ENCODE assay signal across 10 cellular contexts in the genomic region with DNA sequence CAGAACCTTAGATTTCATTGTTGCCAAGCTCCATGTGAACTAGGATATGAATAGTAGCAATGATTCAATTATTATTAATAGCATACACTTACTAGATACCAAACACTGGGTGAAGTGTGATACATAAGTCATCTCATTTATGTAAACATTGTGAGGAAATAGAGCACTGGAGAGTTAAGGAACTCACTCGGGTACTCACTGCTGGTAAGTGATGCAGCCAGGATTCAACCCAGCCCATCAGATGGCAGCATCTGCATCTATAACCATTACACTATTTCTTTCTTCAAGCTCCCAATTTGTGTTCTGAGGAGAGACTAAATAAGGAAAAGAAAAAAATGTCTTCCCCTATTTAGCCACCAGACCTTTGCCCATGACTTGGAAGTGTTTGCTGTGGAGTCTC. TPM values are rescaled to one million over a fixed set of nuclear protein-coding genes. Genes with fewer than 3 reads are reported as not detected.
DNase-seq lines count a peak whose midpoint lies in the region; ATAC-seq, FAIRE-seq and TF ChIP-seq lines count a peak whose summit lies in the region.
"Had no signal": no experiment of that assay in that cellular context is flagged by ENCODE, and none has a peak within 500 bp of the region (broad histone marks: within the 10 kb centered on the region; RNA-seq: fewer than 3 reads in every experiment).

No MANE protein-coding gene starts in this region.

- in situ Hi-C loops in GM12878 (cut with MboI), result no loop called here

- ATAC-seq in GM12878 (no peak), HG03469 (IDR thresholded peaks at IDR 0.05; ENCODE audit: unreplicated experiment) (no peak)

- CTCF ChIA-PET in AG04449 (lab: Yijun Ruan, JAX) (interaction anchor here (0.7 to 3.6 kb wide), 9 partner anchors 9 to 438 kb away, joined by 3 to 36 read pairs (median 4); a partner anchor contains a TSS), GM12878 (lab: Yijun Ruan, JAX) (interaction anchor here (0.7 to 1.8 kb wide), 7 partner anchors 9 to 1410 kb away, joined by 3 to 6 read pairs (median 3); a partner anchor contains a TSS)

- WGBS in GM12878 (ENCODE audit: insufficient coverage, insufficient replicate concordance, low lambda C conversion rate, missing lambda C conversion rate), result 52% methylated on average over 1 of the region's 1 CpG
- WGBS in esophagus squamous epithelium, 2 donors, result 13 to 18% methylated on average over 1 of the region's 1 CpG

- RAD21 ChIA-PET in GM12878 (lab: Charles Lee; ENCODE audit: unreplicated experiment), result interaction anchor here (0.8 kb wide), 1 partner anchor 415 kb away, joined by 3 read pairs; no protein-coding TSS in a partner anchor

- H3K79me2 ChIP-seq in GM12878 (ENCODE audit: control insufficient read depth, insufficient read depth, low read length), result no peaks in the 10 kb centered on the region

- SMC1A ChIA-PET in GM12878 (lab: Charles Lee; ENCODE audit: uncharacterized antibody, unreplicated experiment), result interaction anchor here (1.1 to 1.2 kb wide), 2 partner anchors 10 to 100 kb away, joined by 3 to 4 read pairs; a partner anchor contains a TSS

- H3K27me3 ChIP-seq in GM12878 (replicated peaks in 1 of 2; ENCODE audit: control insufficient read depth in 2 of 2, insufficient read depth in 2 of 2, low read length in 1 of 2) (no peaks in the 10 kb centered on the region), esophagus squamous epithelium (no peaks in the 10 kb centered on the region)
- H3K27me3 ChIP-seq: ovary had no signal

- peak; percentile 57 for DNase-seq in AG04449 (ENCODE audit: low read depth, low spot score)
- DNase-seq in HPDE6-E6E7 (ENCODE audit: extremely low spot score), result peak; percentile 53
- no peak for DNase-seq in GM12878 (ENCODE audit: low read depth, low spot score)
- DNase-seq in iris pigment epithelial cell (ENCODE audit: low read depth), result peak; percentile 82
- no peak for DNase-seq in esophagus squamous epithelium (lab: John Stamatoyannopoulos, UW)
- no peak for DNase-seq in stimulated activated CD8-positive, alpha-beta memory T cell treated with anti-CD3 and anti-CD28 coated beads, Interleukin-4, amount 100 ng/mL, for 48 hours
- DNase-seq in central memory CD4-positive, alpha-beta T cell, result no peak
- DNase-seq: RPMI8226 had no signal

- H3K27ac ChIP-seq in GM12878 (ENCODE audit: control insufficient read depth, insufficient read depth) (no peak overlapping the region), esophagus squamous epithelium (no peak overlapping the region)
- H3K27ac ChIP-seq: ovary had no signal

- TF ChIP-seq POLR2A in GM12878 (IDR thresholded peaks at IDR 0.05; ENCODE audit: low read depth, low read length) (no peak), esophagus squamous epithelium (IDR thresholded peaks at IDR 0.05) (no peak)

- no peak for TF ChIP-seq EP300 in GM12878 (IDR thresholded peaks at IDR 0.05; ENCODE audit: borderline replicate concordance in 1 of 2, control insufficient read depth in 1 of 2, low read depth in 2 of 2, low read length in 2 of 2)

- no TSS peak for BruUV-seq in GM12878 (replicated peaks; lab: Mats Ljungman, UMichigan)

- peak; percentile 29 for TF ChIP-seq RAD21 in GM12878 (IDR thresholded peaks at IDR 0.05; ENCODE audit: insufficient read depth, low read depth, low read length)

- no peak overlapping the region for H3K4me2 ChIP-seq in GM12878 (ENCODE audit: control insufficient read depth, insufficient read depth)

- H3K36me3 ChIP-seq in GM12878 (ENCODE audit: control insufficient read depth in 2 of 2, insufficient read depth in 2 of 2, low read length in 1 of 2) (no peaks in the 10 kb centered on the region; a peak in 1 of 4 replicates), esophagus squamous epithelium (no peaks in the 10 kb centered on the region)
- H3K36me3 ChIP-seq: ovary had no signal

- intact Hi-C loops in GM12878 (cut with micrococcal nuclease; ENCODE audit: unreplicated experiment) (no loop called here), esophagus squamous epithelium (cut with DNase I) (no loop called here)

- H3K4me1 ChIP-seq in GM12878 (ENCODE audit: control insufficient read depth, insufficient read depth, low read length) (no peaks in the 10 kb centered on the region), esophagus squamous epithelium (peaks cover 0 to 18% (median 0%) of the 10 kb centered on the region in 3 donors)

- no peak for FAIRE-seq in GM12878 (lab: Jason Lieb, UNC)

- H2AFZ ChIP-seq in GM12878 (ENCODE audit: control insufficient read depth, low read depth, low read length), result no peak overlapping the region

- H4K20me1 ChIP-seq in GM12878 (ENCODE audit: control insufficient read depth, insufficient read depth), result no peaks in the 10 kb centered on the region

- no peak overlapping the region for H3K4me3 ChIP-seq in AG04449 (ENCODE audit: low read depth, low read length)
- H3K4me3 ChIP-seq in GM12878, result no peak overlapping the region
- no peak overlapping the region for H3K4me3 ChIP-seq in esophagus squamous epithelium
- H3K4me3 ChIP-seq: ovary had no signal

- POLR2A ChIA-PET in AG04449 (lab: Yijun Ruan, JAX) (no interaction called here), GM12878 (lab: Charles Lee) (interaction anchor here (0.6 to 0.7 kb wide), 3 partner anchors 39 to 544 kb away, joined by 3 to 4 read pairs (median 3); a partner anchor contains a TSS)

- no peaks in the 10 kb centered on the region for H3K9me3 ChIP-seq in GM12878 (replicated peaks; ENCODE audit: control insufficient read depth, insufficient read depth, low read length)
- H3K9me3 ChIP-seq in esophagus squamous epithelium, result no peaks in the 10 kb centered on the region
- H3K9me3 ChIP-seq: ovary had no signal

- TF ChIP-seq CTCF in AG04449 (IDR thresholded peaks at IDR 0.05; ENCODE audit: insufficient read depth, low read length, missing control alignments) (peak; percentile 49), GM12878 (IDR thresholded peaks at IDR 0.05 in 2 of 3, conservative IDR thresholded peaks at IDR 0.05 in 1 of 3; ENCODE audit: control insufficient read depth in 2 of 3, extremely low read depth in 1 of 3, insufficient read depth in 1 of 3, low read depth in 3 of 3, low read length in 3 of 3) (peak in 1 of 3 experiments; percentile 18; a peak in 1 of 6 replicates), esophagus squamous epithelium (IDR thresholded peaks at IDR 0.05) (peak in 2 of 6 experiments; percentile 5 to 25)

- no peak overlapping the region for H3K9ac ChIP-seq in GM12878 (ENCODE audit: control insufficient read depth, insufficient read depth, low read length)

RNA-seq across cellular contexts. Expression of a gene that starts 10.2 kb away (rescaled TPM):
- 94.3 and 98.6 TPM in 2 replicates for total RNA-seq in GM12878 (2013; cell fraction: nucleolus; rRNA removed)
- total RNA-seq in GM12878 (2014; rRNA removed) (56.9 and 75.9 TPM in 2 replicates), GM12878 (2014; rRNA removed; fragmentation: Illumina TruSeq; extraction: Trizol) (66.1 and 66.9 TPM in 2 replicates), GM12878 (2021) (48.4 and 50.6 TPM in 2 replicates), esophagus squamous epithelium (10 to 100 TPM; 13.9 to 30.5 (median 27.3) TPM)
- polyA plus RNA-seq in GM12878 (2011; ENCODE audit: low read depth), result 29.4 TPM
- polyA plus RNA-seq in GM12878 (2011; rRNA removed) (59.9 and 75.6 TPM in 2 replicates), GM12878 (2014; fragmentation: Illumina TruSeq; extraction: Trizol) (69.8 and 74.8 TPM in 2 replicates), GM12878 (2014; fragmentation: Nextera tagmentation; extraction: Ambion mirVana) (100 to 1,000 TPM in 1 of 2 experiments, 10 to 100 TPM in 1; 79.1 to 105 TPM), GM12878 (2014; rRNA removed) (45.7 TPM in 2 replicates), GM12878 (2016; fragmentation: Nextera tagmentation; extraction: Ambion mirVana) (10 to 100 TPM; 88.1 to 88.6 TPM)
- 25.1 and 28.9 TPM in 2 replicates for polyA plus RNA-seq in GM12878 (2011; cell fraction: cytosol; rRNA removed)
- 35.4 and 35.7 TPM in 2 replicates for polyA plus RNA-seq in GM12878 (2011; cell fraction: nucleus; rRNA removed)
- 29.0 and 31.9 TPM in 2 replicates for polyA plus RNA-seq in GM12878 (2012)
- polyA minus RNA-seq in GM12878 (2011; rRNA and poly(A)+ RNA removed), result 39.1 and 50.7 TPM in 2 replicates
- polyA minus RNA-seq in GM12878 (2011; cell fraction: cytosol; rRNA and poly(A)+ RNA removed), result 16.8 and 20.2 TPM in 2 replicates
- 19.5 and 27.2 TPM in 2 replicates for polyA minus RNA-seq in GM12878 (2011; cell fraction: nucleus; rRNA and poly(A)+ RNA removed)

RNA-seq across cellular contexts. Expression of a gene that starts 38.8 kb away (rescaled TPM):
- total RNA-seq in GM12878 (2013; cell fraction: nucleolus; rRNA removed), result 4.5 and 4.6 TPM in 2 replicates
- total RNA-seq in GM12878 (2014; rRNA removed) (3.4 and 3.5 TPM in 2 replicates), GM12878 (2014; rRNA removed; fragmentation: Illumina TruSeq; extraction: Trizol) (3.8 and 4.1 TPM in 2 replicates), GM12878 (2021) (4.5 and 4.6 TPM in 2 replicates), esophagus squamous epithelium (10 to 100 TPM in 3 of 4 donors, 1 to 10 TPM in 1; 9.7 to 16.0 (median 11.3) TPM)
- polyA plus RNA-seq in GM12878 (2011; ENCODE audit: low read depth), result 3.0 TPM
- polyA plus RNA-seq in GM12878 (2011; rRNA removed) (4.4 and 4.8 TPM in 2 replicates), GM12878 (2014; fragmentation: Illumina TruSeq; extraction: Trizol) (4.7 and 5.4 TPM in 2 replicates), GM12878 (2014; fragmentation: Nextera tagmentation; extraction: Ambion mirVana) (under 1 TPM; 0.63 to 0.73 TPM), GM12878 (2014; rRNA removed) (4.3 and 4.5 TPM in 2 replicates), GM12878 (2016; fragmentation: Nextera tagmentation; extraction: Ambion mirVana) (1 to 10 TPM; 2.1 to 2.9 TPM)
- 5.2 and 7.4 TPM in 2 replicates for polyA plus RNA-seq in GM12878 (2011; cell fraction: cytosol; rRNA removed)
- polyA plus RNA-seq in GM12878 (2011; cell fraction: nucleus; rRNA removed), result 2.8 and 2.9 TPM in 2 replicates
- polyA plus RNA-seq in GM12878 (2012), result 2.6 and 4.2 TPM in 2 replicates
- polyA minus RNA-seq in GM12878 (2011; rRNA and poly(A)+ RNA removed), result 4.6 and 14.1 TPM in 2 replicates
- polyA minus RNA-seq in GM12878 (2011; cell fraction: cytosol; rRNA and poly(A)+ RNA removed), result 1.9 and 2.3 TPM in 2 replicates
- polyA minus RNA-seq in GM12878 (2011; cell fraction: nucleus; rRNA and poly(A)+ RNA removed), result 1.3 and 2.7 TPM in 2 replicates

RNA-seq across cellular contexts. Expression of a gene that starts 39.1 kb away (rescaled TPM):
- 13.2 and 14.3 TPM in 2 replicates for total RNA-seq in GM12878 (2013; cell fraction: nucleolus; rRNA removed)
- total RNA-seq in GM12878 (2014; rRNA removed), result 2.9 and 3.9 TPM in 2 replicates
- 2.3 and 3.1 TPM in 2 replicates for total RNA-seq in GM12878 (2014; rRNA removed; fragmentation: Illumina TruSeq; extraction: Trizol)
- total RNA-seq in GM12878 (2021), result 5.6 and 6.4 TPM in 2 replicates
- polyA plus RNA-seq in GM12878 (2011; ENCODE audit: low read depth), result 1.1 TPM
- 2.7 and 3.4 TPM in 2 replicates for polyA plus RNA-seq in GM12878 (2011; rRNA removed)
- polyA plus RNA-seq in GM12878 (2011; cell fraction: cytosol; rRNA removed), result 3.2 and 4.3 TPM in 2 replicates
- 22.1 and 22.4 TPM in 2 replicates for polyA plus RNA-seq in GM12878 (2011; cell fraction: nucleus; rRNA removed)
- polyA plus RNA-seq in GM12878 (2012), result 3.2 and 3.4 TPM in 2 replicates
- 1.7 and 2.5 TPM in 2 replicates for polyA plus RNA-seq in GM12878 (2014; fragmentation: Illumina TruSeq; extraction: Trizol)
- polyA plus RNA-seq in GM12878 (2014; fragmentation: Nextera tagmentation; extraction: Ambion mirVana), result under 1 TPM in 1 of 2 experiments, not detected in 1; 0.13 TPM
- polyA plus RNA-seq in GM12878 (2014; rRNA removed), result 5.3 and 5.5 TPM in 2 replicates
- under 1 TPM; 0.28 to 0.68 TPM for polyA plus RNA-seq in GM12878 (2016; fragmentation: Nextera tagmentation; extraction: Ambion mirVana)
- polyA minus RNA-seq in GM12878 (2011; rRNA and poly(A)+ RNA removed), result 2.0 and 2.2 TPM in 2 replicates
- 0.80 and 1.1 TPM in 2 replicates for polyA minus RNA-seq in GM12878 (2011; cell fraction: cytosol; rRNA and poly(A)+ RNA removed)
- polyA minus RNA-seq in GM12878 (2011; cell fraction: nucleus; rRNA and poly(A)+ RNA removed), result 3.5 and 6.5 TPM in 2 replicates
- total RNA-seq in esophagus squamous epithelium, result 1 to 10 TPM; 4.5 to 7.0 (median 6.1) TPM

Comparison
In these comparisons a context has a peak if more than half of its experiments do, and no peak if none do; other contexts are left out.
1. DNase-seq: peak in AG04449 (single experiment), HPDE6-E6E7 (single experiment) and iris pigment epithelial cell (single experiment); none in GM12878 (single experiment), esophagus squamous epithelium (single experiment), stimulated activated CD8-positive, alpha-beta memory T cell treated with anti-CD3 and anti-CD28 coated beads, Interleukin-4, amount 100 ng/mL, for 48 hours (single experiment) and central memory CD4-positive, alpha-beta T cell (single experiment).